Comparison of ENCODE assay signal across 1 cellular context in the genomic region with DNA sequence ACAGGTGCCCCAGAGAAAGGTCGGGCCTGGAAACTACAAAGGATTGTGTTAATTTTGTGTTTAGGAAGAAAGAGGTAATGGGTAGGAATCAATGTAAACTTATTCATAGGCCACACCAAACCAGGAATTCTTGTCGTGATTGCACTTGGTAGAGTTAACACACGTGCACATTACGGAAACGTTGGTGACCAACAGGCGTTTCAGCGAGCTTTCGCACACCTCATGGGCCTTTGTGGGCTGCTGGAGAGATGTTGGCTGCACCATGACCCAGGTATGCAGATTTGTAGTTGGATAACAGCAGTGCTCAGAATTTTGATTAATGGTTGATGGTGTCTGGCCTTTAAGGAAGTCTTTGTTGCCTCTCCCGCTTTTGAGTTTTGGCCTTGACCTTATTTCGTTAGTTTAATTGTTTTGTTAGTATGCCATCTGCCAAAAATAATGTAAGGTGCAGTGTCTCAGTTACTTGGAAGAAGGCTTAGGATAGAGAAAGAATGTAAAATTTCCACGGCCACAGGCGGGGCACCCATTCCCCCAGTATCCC.
TF ChIP-seq lines count a peak whose summit lies in the region.

No MANE protein-coding gene starts in this region.

TF ChIP-seq in HCT116, 20 proteins besides CTCF, POLR2A, EP300 and RAD21 (continued from another document):
- TF ChIP-seq, protein P1, sequence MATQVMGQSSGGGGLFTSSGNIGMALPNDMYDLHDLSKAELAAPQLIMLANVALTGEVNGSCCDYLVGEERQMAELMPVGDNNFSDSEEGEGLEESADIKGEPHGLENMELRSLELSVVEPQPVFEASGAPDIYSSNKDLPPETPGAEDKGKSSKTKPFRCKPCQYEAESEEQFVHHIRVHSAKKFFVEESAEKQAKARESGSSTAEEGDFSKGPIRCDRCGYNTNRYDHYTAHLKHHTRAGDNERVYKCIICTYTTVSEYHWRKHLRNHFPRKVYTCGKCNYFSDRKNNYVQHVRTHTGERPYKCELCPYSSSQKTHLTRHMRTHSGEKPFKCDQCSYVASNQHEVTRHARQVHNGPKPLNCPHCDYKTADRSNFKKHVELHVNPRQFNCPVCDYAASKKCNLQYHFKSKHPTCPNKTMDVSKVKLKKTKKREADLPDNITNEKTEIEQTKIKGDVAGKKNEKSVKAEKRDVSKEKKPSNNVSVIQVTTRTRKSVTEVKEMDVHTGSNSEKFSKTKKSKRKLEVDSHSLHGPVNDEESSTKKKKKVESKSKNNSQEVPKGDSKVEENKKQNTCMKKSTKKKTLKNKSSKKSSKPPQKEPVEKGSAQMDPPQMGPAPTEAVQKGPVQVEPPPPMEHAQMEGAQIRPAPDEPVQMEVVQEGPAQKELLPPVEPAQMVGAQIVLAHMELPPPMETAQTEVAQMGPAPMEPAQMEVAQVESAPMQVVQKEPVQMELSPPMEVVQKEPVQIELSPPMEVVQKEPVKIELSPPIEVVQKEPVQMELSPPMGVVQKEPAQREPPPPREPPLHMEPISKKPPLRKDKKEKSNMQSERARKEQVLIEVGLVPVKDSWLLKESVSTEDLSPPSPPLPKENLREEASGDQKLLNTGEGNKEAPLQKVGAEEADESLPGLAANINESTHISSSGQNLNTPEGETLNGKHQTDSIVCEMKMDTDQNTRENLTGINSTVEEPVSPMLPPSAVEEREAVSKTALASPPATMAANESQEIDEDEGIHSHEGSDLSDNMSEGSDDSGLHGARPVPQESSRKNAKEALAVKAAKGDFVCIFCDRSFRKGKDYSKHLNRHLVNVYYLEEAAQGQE (IDR thresholded peaks at IDR 0.05; ENCODE audit: low read depth): no peak
- TF ChIP-seq YY1 (IDR thresholded peaks at IDR 0.05; ENCODE audit: extremely low read depth, insufficient replicate concordance, low read depth, low read length): no peak
- no peak for TF ChIP-seq ZFX (IDR thresholded peaks at IDR 0.05)
- no peak for TF ChIP-seq EZH2 (IDR thresholded peaks at IDR 0.05)
- TF ChIP-seq EGR1 (IDR thresholded peaks at IDR 0.05; ENCODE audit: low read depth): no peak
- TF ChIP-seq ZNF274 (IDR thresholded peaks at IDR 0.05; ENCODE audit: low read depth, low read length): no peak
- no peak for TF ChIP-seq SP1 (IDR thresholded peaks at IDR 0.05; ENCODE audit: low read depth)
- TF ChIP-seq ELF1 (IDR thresholded peaks at IDR 0.05; ENCODE audit: borderline replicate concordance, low read depth): no peak
- TF ChIP-seq, protein P2, sequence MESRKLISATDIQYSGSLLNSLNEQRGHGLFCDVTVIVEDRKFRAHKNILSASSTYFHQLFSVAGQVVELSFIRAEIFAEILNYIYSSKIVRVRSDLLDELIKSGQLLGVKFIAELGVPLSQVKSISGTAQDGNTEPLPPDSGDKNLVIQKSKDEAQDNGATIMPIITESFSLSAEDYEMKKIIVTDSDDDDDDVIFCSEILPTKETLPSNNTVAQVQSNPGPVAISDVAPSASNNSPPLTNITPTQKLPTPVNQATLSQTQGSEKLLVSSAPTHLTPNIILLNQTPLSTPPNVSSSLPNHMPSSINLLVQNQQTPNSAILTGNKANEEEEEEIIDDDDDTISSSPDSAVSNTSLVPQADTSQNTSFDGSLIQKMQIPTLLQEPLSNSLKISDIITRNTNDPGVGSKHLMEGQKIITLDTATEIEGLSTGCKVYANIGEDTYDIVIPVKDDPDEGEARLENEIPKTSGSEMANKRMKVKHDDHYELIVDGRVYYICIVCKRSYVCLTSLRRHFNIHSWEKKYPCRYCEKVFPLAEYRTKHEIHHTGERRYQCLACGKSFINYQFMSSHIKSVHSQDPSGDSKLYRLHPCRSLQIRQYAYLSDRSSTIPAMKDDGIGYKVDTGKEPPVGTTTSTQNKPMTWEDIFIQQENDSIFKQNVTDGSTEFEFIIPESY (IDR thresholded peaks at IDR 0.05; ENCODE audit: extremely low read depth, insufficient replicate concordance, low read length): no peak
- no peak for TF ChIP-seq POLR2AphosphoS5 (IDR thresholded peaks at IDR 0.05; ENCODE audit: low read depth, low read length)
